In genomic region chr6:164561656-164562055, GRCh38 we compare ENCODE assay signal across 40 cellular contexts.
"Had no signal": no experiment of that assay in that cellular context is flagged by ENCODE, and none has a peak within 500 bp of the region (broad histone marks: within the 10 kb centered on the region; RNA-seq: fewer than 3 reads in every experiment).

No MANE protein-coding gene starts in this region.

- H3K4me3 ChIP-seq: ascending aorta, cardiac muscle cell had no signal

- H3K36me3 ChIP-seq: ascending aorta, cardiac muscle cell, WERI-Rb-1 had no signal

- FAIRE-seq: bronchial epithelial cell, TTC549 had no signal

- H3K36me3 Mint-ChIP-seq: activated CD8-positive, alpha-beta memory T cell treated with anti-CD3 and anti-CD28 coated beads, Interleukin-2, amount 10 ng/mL, durations not matched to agents 7 days and 5 days; activated naive CD4-positive, alpha-beta T cell treated with anti-CD3 and anti-CD28 coated beads, Interleukin-2, amount 10 ng/mL, durations not matched to agents 7 days and 5 days; activated naive CD4-positive, alpha-beta T cell treated with anti-CD3 and anti-CD28 coated beads, Interleukin-2, amount 50 U/mL, for 24 hours; activated naive CD8-positive, alpha-beta T cell; activated naive CD8-positive, alpha-beta T cell treated with anti-CD3 and anti-CD28 coated beads, Interleukin-2, amount 10 ng/mL, durations not matched to agents 7 days and 5 days had no signal

- DNase-seq: activated CD4-positive, alpha-beta memory T cell treated with anti-CD3 and anti-CD28 coated beads, Interleukin-2, amount 10 ng/mL, durations not matched to agents 7 days and 5 days; activated CD4-positive, alpha-beta T cell treated with anti-CD3 and anti-CD28 coated beads for 1 hour; activated CD4-positive, alpha-beta T cell treated with anti-CD3 and anti-CD28 coated beads for 36 hours; activated CD4-positive, alpha-beta T cell treated with anti-CD3 and anti-CD28 coated beads for 48 hours; activated CD4-positive, alpha-beta T cell treated with anti-CD3 and anti-CD28 coated beads, Interleukin-2, amount 10 ng/mL, durations not matched to agents 7 days and 5 days; activated CD4-positive, alpha-beta T cell treated with anti-CD3 and anti-CD28 coated beads, Interleukin-2, amount 50 U/mL, for 48 hours; activated CD4-positive, CD25-positive, alpha-beta regulatory T cell; activated CD8-positive, alpha-beta memory T cell treated with anti-CD3 and anti-CD28 coated beads for 24 hours; activated CD8-positive, alpha-beta memory T cell treated with anti-CD3 and anti-CD28 coated beads, Interleukin-2, amount 10 ng/mL, durations not matched to agents 7 days and 5 days; activated CD8-positive, alpha-beta memory T cell treated with anti-CD3 and anti-CD28 coated beads, Interleukin-2, amount 50 U/mL, for 48 hours; activated CD8-positive, alpha-beta T cell treated with anti-CD3 and anti-CD28 coated beads, Interleukin-2, amount 10 ng/mL, durations not matched to agents 7 days and 5 days; activated effector memory CD4-positive, alpha-beta T cell treated with Interleukin-2 at 50 U/mL for 16 hours; activated gamma-delta T cell; activated naive CD4-positive, alpha-beta T cell treated with anti-CD3 and anti-CD28 coated beads, Interleukin-2, amount 10 ng/mL, durations not matched to agents 7 days and 5 days; activated naive CD4-positive, alpha-beta T cell treated with Interleukin-2 at 50 U/mL for 16 hours; activated naive CD8-positive, alpha-beta T cell treated with anti-CD3 and anti-CD28 coated beads, Interleukin-2, amount 10 ng/mL, durations not matched to agents 7 days and 5 days; activated naive CD8-positive, alpha-beta T cell treated with anti-CD3 and anti-CD28 coated beads, Interleukin-2, amount 50 U/mL, for 24 hours; activated T-cell treated with anti-CD3 and anti-CD28 coated beads, Interleukin-2, amount 50 U/mL, for 24 hours; activated T-cell treated with anti-CD3 and anti-CD28 coated beads, Interleukin-2, amount 50 U/mL, for 48 hours; amygdala; anterior cingulate cortex; caudate nucleus; cerebellar nuclear complex; T-helper 1 cell; T-helper 2 cell; T-helper 9 cell; WERI-Rb-1 had no signal

- H3K9me3 ChIP-seq: ascending aorta had no signal

- H3K4me1 Mint-ChIP-seq: activated CD4-positive, alpha-beta memory T cell treated with anti-CD3 and anti-CD28 coated beads, Interleukin-2, amount 10 ng/mL, durations not matched to agents 7 days and 5 days; activated CD4-positive, alpha-beta T cell treated with anti-CD3 and anti-CD28 coated beads for 36 hours; activated CD4-positive, alpha-beta T cell treated with anti-CD3 and anti-CD28 coated beads, Interleukin-2, amount 10 ng/mL, durations not matched to agents 7 days and 5 days; activated CD8-positive, alpha-beta memory T cell treated with anti-CD3 and anti-CD28 coated beads, Interleukin-2, amount 10 ng/mL, durations not matched to agents 7 days and 5 days; activated naive CD4-positive, alpha-beta T cell treated with anti-CD3 and anti-CD28 coated beads, Interleukin-2, amount 10 ng/mL, durations not matched to agents 7 days and 5 days; activated naive CD4-positive, alpha-beta T cell treated with anti-CD3 and anti-CD28 coated beads, Interleukin-2, amount 50 U/mL, for 24 hours; activated naive CD8-positive, alpha-beta T cell treated with anti-CD3 and anti-CD28 coated beads, Interleukin-2, amount 10 ng/mL, durations not matched to agents 7 days and 5 days; activated naive CD8-positive, alpha-beta T cell treated with anti-CD3 and anti-CD28 coated beads, Interleukin-2, amount 50 U/mL, for 24 hours; central memory CD8-positive, alpha-beta T cell; WTC11 had no signal

- H3K4me1 ChIP-seq: ascending aorta had no signal

- H3K27ac ChIP-seq: ascending aorta, cardiac muscle cell, WERI-Rb-1 had no signal

- H3K27me3 Mint-ChIP-seq: activated CD4-positive, alpha-beta memory T cell treated with anti-CD3 and anti-CD28 coated beads, Interleukin-2, amount 10 ng/mL, durations not matched to agents 7 days and 5 days; activated CD4-positive, alpha-beta T cell treated with anti-CD3 and anti-CD28 coated beads for 36 hours; activated CD4-positive, alpha-beta T cell treated with anti-CD3 and anti-CD28 coated beads, Interleukin-2, amount 10 ng/mL, durations not matched to agents 7 days and 5 days; activated CD8-positive, alpha-beta memory T cell treated with anti-CD3 and anti-CD28 coated beads, Interleukin-2, amount 10 ng/mL, durations not matched to agents 7 days and 5 days; activated naive CD4-positive, alpha-beta T cell treated with anti-CD3 and anti-CD28 coated beads, Interleukin-2, amount 10 ng/mL, durations not matched to agents 7 days and 5 days; activated naive CD4-positive, alpha-beta T cell treated with anti-CD3 and anti-CD28 coated beads, Interleukin-2, amount 50 U/mL, for 24 hours; activated naive CD8-positive, alpha-beta T cell; activated naive CD8-positive, alpha-beta T cell treated with anti-CD3 and anti-CD28 coated beads, Interleukin-2, amount 10 ng/mL, durations not matched to agents 7 days and 5 days; activated naive CD8-positive, alpha-beta T cell treated with anti-CD3 and anti-CD28 coated beads, Interleukin-2, amount 50 U/mL, for 24 hours; activated T-cell treated with anti-CD3 and anti-CD28 coated beads, Interleukin-2, amount 50 U/mL, for 24 hours; brain; central memory CD8-positive, alpha-beta T cell had no signal

- H3K27ac Mint-ChIP-seq: activated CD4-positive, alpha-beta memory T cell treated with anti-CD3 and anti-CD28 coated beads, Interleukin-2, amount 10 ng/mL, durations not matched to agents 7 days and 5 days; activated CD4-positive, alpha-beta T cell treated with anti-CD3 and anti-CD28 coated beads for 36 hours; activated CD4-positive, alpha-beta T cell treated with anti-CD3 and anti-CD28 coated beads, Interleukin-2, amount 10 ng/mL, durations not matched to agents 7 days and 5 days; activated CD8-positive, alpha-beta memory T cell treated with anti-CD3 and anti-CD28 coated beads, Interleukin-2, amount 10 ng/mL, durations not matched to agents 7 days and 5 days; activated CD8-positive, alpha-beta T cell treated with anti-CD3 and anti-CD28 coated beads, Interleukin-2, amount 10 ng/mL, durations not matched to agents 7 days and 5 days; activated naive CD4-positive, alpha-beta T cell treated with anti-CD3 and anti-CD28 coated beads, Interleukin-2, amount 10 ng/mL, durations not matched to agents 7 days and 5 days; activated naive CD4-positive, alpha-beta T cell treated with anti-CD3 and anti-CD28 coated beads, Interleukin-2, amount 50 U/mL, for 24 hours; activated naive CD8-positive, alpha-beta T cell; activated naive CD8-positive, alpha-beta T cell treated with anti-CD3 and anti-CD28 coated beads, Interleukin-2, amount 10 ng/mL, durations not matched to agents 7 days and 5 days; activated naive CD8-positive, alpha-beta T cell treated with anti-CD3 and anti-CD28 coated beads, Interleukin-2, amount 50 U/mL, for 24 hours; activated T-cell treated with anti-CD3 and anti-CD28 coated beads, Interleukin-2, amount 50 U/mL, for 24 hours; activated T-helper 2 cell treated with anti-CD3 and anti-CD28 coated beads, Interferon-gamma antibody, Interleukin-2, Interleukin-4, amounts not matched to agents 10 μg/mL and 5 μg/mL and 100 μg/mL, durations not matched to agents 14 hours and 24 hours and 36 hours; T-helper 1 cell treated with Interleukin-12 subunit alpha and Interleukin-12 subunit beta and Interleukin-4 antibody, amounts not matched to agents 30 μg/mL and 1 μg/mL, for 36 hours; T-helper 2 cell treated with Interferon-gamma antibody and Interleukin-4, amounts not matched to agents 5 μg/mL and 100 μg/mL, for 36 hours; WTC11 had no signal

- H3K4me3 Mint-ChIP-seq: activated CD4-positive, alpha-beta memory T cell treated with anti-CD3 and anti-CD28 coated beads, Interleukin-2, amount 10 ng/mL, durations not matched to agents 7 days and 5 days; activated CD4-positive, alpha-beta T cell treated with anti-CD3 and anti-CD28 coated beads for 36 hours; activated CD4-positive, alpha-beta T cell treated with anti-CD3 and anti-CD28 coated beads, Interleukin-2, amount 10 ng/mL, durations not matched to agents 7 days and 5 days; activated CD8-positive, alpha-beta memory T cell treated with anti-CD3 and anti-CD28 coated beads, Interleukin-2, amount 10 ng/mL, durations not matched to agents 7 days and 5 days; activated CD8-positive, alpha-beta T cell treated with anti-CD3 and anti-CD28 coated beads, Interleukin-2, amount 10 ng/mL, durations not matched to agents 7 days and 5 days; activated naive CD4-positive, alpha-beta T cell treated with anti-CD3 and anti-CD28 coated beads, Interleukin-2, amount 10 ng/mL, durations not matched to agents 7 days and 5 days; activated naive CD4-positive, alpha-beta T cell treated with anti-CD3 and anti-CD28 coated beads, Interleukin-2, amount 50 U/mL, for 24 hours; activated naive CD8-positive, alpha-beta T cell; activated naive CD8-positive, alpha-beta T cell treated with anti-CD3 and anti-CD28 coated beads, Interleukin-2, amount 10 ng/mL, durations not matched to agents 7 days and 5 days; activated naive CD8-positive, alpha-beta T cell treated with anti-CD3 and anti-CD28 coated beads, Interleukin-2, amount 50 U/mL, for 24 hours; activated T-cell treated with anti-CD3 and anti-CD28 coated beads, Interleukin-2, amount 50 U/mL, for 24 hours; brain; central memory CD8-positive, alpha-beta T cell; T-helper 1 cell treated with Interleukin-12 subunit alpha and Interleukin-12 subunit beta and Interleukin-4 antibody, amounts not matched to agents 30 μg/mL and 1 μg/mL, for 36 hours; T-helper 2 cell treated with Interferon-gamma antibody and Interleukin-4, amounts not matched to agents 5 μg/mL and 100 μg/mL, for 36 hours; WTC11 had no signal

- H3K27me3 ChIP-seq: ascending aorta, cardiac muscle cell had no signal

- ATAC-seq: activated CD4-positive, alpha-beta T cell treated with anti-CD3 and anti-CD28 coated beads for 36 hours; activated CD4-positive, CD25-positive, alpha-beta regulatory T cell treated with anti-CD3 and anti-CD28 coated beads, Interleukin-2, amount 50 U/mL, for 24 hours; activated CD8-positive, alpha-beta memory T cell treated with anti-CD3 and anti-CD28 coated beads, Interleukin-2, amount 10 ng/mL, durations not matched to agents 7 days and 5 days; activated CD8-positive, alpha-beta T cell treated with anti-CD3 and anti-CD28 coated beads, Interleukin-2, amount 10 ng/mL, durations not matched to agents 7 days and 5 days; activated naive CD8-positive, alpha-beta T cell treated with anti-CD3 and anti-CD28 coated beads, Interleukin-2, amount 50 U/mL, for 24 hours; WTC11 had no signal
